Comparison of ENCODE assay signal across 19 cellular contexts in genomic region chr19:18662972-18663732, GRCh38. TPM values are rescaled to one million over a fixed set of nuclear protein-coding genes. Genes with fewer than 3 reads are reported as not detected.
DNase-seq lines count a peak whose midpoint lies in the region; ATAC-seq and TF ChIP-seq lines count a peak whose summit lies in the region.
"Had no signal": no experiment of that assay in that cellular context is flagged by ENCODE, and none has a peak within 500 bp of the region (broad histone marks: within the 10 kb centered on the region; RNA-seq: fewer than 3 reads in every experiment).

No MANE protein-coding gene starts in this region.

- H3K18ac ChIP-seq in trophoblast cell (ENCODE audit: low read length), result no peak overlapping the region

- H3K36me3 ChIP-seq in BLaER1 (peaks cover 11% of the 10 kb centered on the region), MG63 (peaks cover 4% of the 10 kb centered on the region), endodermal cell (ENCODE audit: control insufficient read depth, insufficient read depth, low read length) (no peaks in the 10 kb centered on the region), trophoblast cell (ENCODE audit: control insufficient read depth in 1 of 2, insufficient read depth in 2 of 2, low read length in 2 of 2) (peaks cover 3 to 5% of the 10 kb centered on the region in 2 experiments)

- H3K4me1 ChIP-seq in BLaER1, result peaks cover 100% of the 10 kb centered on the region
- H3K4me1 ChIP-seq in endodermal cell (ENCODE audit: control insufficient read depth, insufficient read depth, low read length), result no peaks in the 10 kb centered on the region
- peaks cover 16 to 19% of the 10 kb centered on the region in 2 experiments for H3K4me1 ChIP-seq in trophoblast cell (ENCODE audit: control insufficient read depth in 1 of 2, insufficient read depth in 2 of 2, low read length in 2 of 2)

- H3K4me3 Mint-ChIP-seq in endodermal cell, result no peak overlapping the region
- H3K4me3 Mint-ChIP-seq: dendritic cell treated with granulocyte-macrophage colony-stimulating factor and Interleukin-4, amounts not matched to agents 40 ng/mL and 50 ng/mL, for 4 days; memory B cell had no signal

- WGBS in endodermal cell (ENCODE audit: insufficient coverage in 1 of 2, insufficient read length in 1 of 2), 2 experiments, result 86% methylated on average over 10 to 15 of the region's 15 CpGs
- no CpG with 5 or more reads among the region's 15 CpGs for WGBS in trophoblast cell (ENCODE audit: extremely low coverage, insufficient coverage, insufficient read length)

- H3K4me2 ChIP-seq in BLaER1 (peak overlapping the region; percentile 89), trophoblast cell (ENCODE audit: low read length) (no peak overlapping the region)

- H3K36me3 Mint-ChIP-seq in endodermal cell (ENCODE audit: low read depth), result peaks cover 6% of the 10 kb centered on the region
- H3K36me3 Mint-ChIP-seq: memory B cell had no signal

- H2BK120ac ChIP-seq in trophoblast cell (ENCODE audit: insufficient read depth, low read length, poor library complexity), result no peak overlapping the region

- no peaks in the 10 kb centered on the region for H3K79me2 ChIP-seq in trophoblast cell (ENCODE audit: control insufficient read depth, insufficient read depth, low read length, poor library complexity)

- TF ChIP-seq CTCF in endodermal cell (conservative IDR thresholded peaks at IDR 0.05), result no peak

- peaks cover 5% of the 10 kb centered on the region for H3K4me1 Mint-ChIP-seq in endodermal cell

- H3K9me3 ChIP-seq in BLaER1 (no peaks in the 10 kb centered on the region), MG63 (no peaks in the 10 kb centered on the region), endodermal cell (ENCODE audit: control insufficient read depth, low read length) (no peaks in the 10 kb centered on the region), trophoblast cell (ENCODE audit: insufficient read depth, low read depth, low read length) (peaks cover 6% of the 10 kb centered on the region)
- H3K9me3 ChIP-seq: heart right ventricle had no signal

- H3K27ac ChIP-seq in BLaER1 (no peak overlapping the region), endodermal cell (ENCODE audit: low read depth, low read length) (peak overlapping the region; percentile 12), trophoblast cell (ENCODE audit: low read depth, low read length) (no peak overlapping the region)
- H3K27ac ChIP-seq: heart right ventricle had no signal

- no peak overlapping the region for H3K4ac ChIP-seq in trophoblast cell (ENCODE audit: low read depth, low read length)

- no peak overlapping the region for H3K23ac ChIP-seq in trophoblast cell (ENCODE audit: low read length)

- H4K8ac ChIP-seq in trophoblast cell (ENCODE audit: low read depth, low read length), result no peak overlapping the region

- H2AFZ ChIP-seq in trophoblast cell (ENCODE audit: insufficient read depth, low read length, poor library complexity), result no peak overlapping the region

- peak overlapping the region; percentile 49 for H4K91ac ChIP-seq in trophoblast cell (ENCODE audit: low read depth, low read length)

- H4K20me1 ChIP-seq in BLaER1, result peaks cover 97% of the 10 kb centered on the region

- H3K4me3 ChIP-seq in BLaER1, result no peak overlapping the region
- no peak overlapping the region for H3K4me3 ChIP-seq in MG63
- no peak overlapping the region for H3K4me3 ChIP-seq in endodermal cell (ENCODE audit: low read length)
- H3K4me3 ChIP-seq in trophoblast cell (ENCODE audit: low read depth, low read length), result no peak overlapping the region
- H3K4me3 ChIP-seq: heart right ventricle had no signal

- no peak overlapping the region for H3K9ac ChIP-seq in BLaER1
- H3K9ac ChIP-seq in endodermal cell (ENCODE audit: extremely low read depth, low read length, poor library complexity, severe bottlenecking), result no peak overlapping the region
- H3K9ac ChIP-seq in trophoblast cell (ENCODE audit: low read length), result no peak overlapping the region

- peak; percentile 70 for DNase-seq in MG63
- peak; percentile 58 for DNase-seq in endodermal cell
- DNase-seq in trophoblast cell, result peak in 1 of 2 donors; percentile 37
- no peak for DNase-seq in NCI-H187 treated with DMSO at 0.1 percent for 48 hours (lab: John Stamatoyannopoulos, UW)
- DNase-seq: ACHN; activated gamma-delta T cell treated with Interleukin-2 at 50 U/mL for 16 hours; erythroblast; GOT3; heart right ventricle; NCI-H446 treated with DMSO at 0.1 percent for 48 hours; Right ventricle myocardium superior; stimulated activated CD4-positive, alpha-beta T cell treated with anti-CD3 and anti-CD28 coated beads, Interleukin-4, amount 100 ng/mL, for 24 hours had no signal

- H3K27ac Mint-ChIP-seq in endodermal cell, result peak overlapping the region; percentile 72
- H3K27ac Mint-ChIP-seq: dendritic cell treated with granulocyte-macrophage colony-stimulating factor and Interleukin-4, amounts not matched to agents 40 ng/mL and 50 ng/mL, for 4 days; memory B cell had no signal

- ATAC-seq in HG02938 (IDR thresholded peaks at IDR 0.05; ENCODE audit: unreplicated experiment), result no peak
- no peak for ATAC-seq in GM18868 (IDR thresholded peaks at IDR 0.05; ENCODE audit: unreplicated experiment)
- no peak for ATAC-seq in GM19452 (IDR thresholded peaks at IDR 0.05; ENCODE audit: unreplicated experiment)
- ATAC-seq: heart right ventricle had no signal

- H2BK12ac ChIP-seq in trophoblast cell (ENCODE audit: low read length), result no peak overlapping the region

- H3K27me3 Mint-ChIP-seq in endodermal cell (ENCODE audit: insufficient read depth), result no peaks in the 10 kb centered on the region
- H3K27me3 Mint-ChIP-seq: memory B cell had no signal

- H2AK5ac ChIP-seq in trophoblast cell (ENCODE audit: low read length), result no peak overlapping the region

- H3K79me1 ChIP-seq in trophoblast cell (ENCODE audit: low read length), result no peaks in the 10 kb centered on the region

- H3K14ac ChIP-seq in trophoblast cell (ENCODE audit: low read length), result peak overlapping the region; percentile 23

- H2BK5ac ChIP-seq in trophoblast cell (ENCODE audit: low read depth, low read length, poor library complexity), result no peak overlapping the region

- no peak overlapping the region for H4K12ac ChIP-seq in trophoblast cell (ENCODE audit: low read depth, low read length)

- no peaks in the 10 kb centered on the region for H3K9me3 Mint-ChIP-seq in endodermal cell
- H3K9me3 Mint-ChIP-seq: dendritic cell treated with granulocyte-macrophage colony-stimulating factor and Interleukin-4, amounts not matched to agents 40 ng/mL and 50 ng/mL, for 4 days; memory B cell had no signal

- H3K27me3 ChIP-seq in BLaER1 (no peaks in the 10 kb centered on the region), MG63 (no peaks in the 10 kb centered on the region), endodermal cell (ENCODE audit: control insufficient read depth, insufficient read depth, low read length, poor library complexity, severe bottlenecking) (no peaks in the 10 kb centered on the region), trophoblast cell (ENCODE audit: insufficient read depth, low read length) (no peaks in the 10 kb centered on the region)
- H3K27me3 ChIP-seq: heart right ventricle had no signal

RNA-seq across cellular contexts. Expression of gene CRTC1, which starts 20.3 kb away (rescaled TPM):
- total RNA-seq in MG63 (2014; rRNA removed; shearing (Covaris generic); ENCODE audit: low replicate concordance), result 2.4 and 3.6 TPM in 2 replicates
- total RNA-seq in endodermal cell, result 10 to 100 TPM; 26.6 to 29.7 TPM
- polyA plus RNA-seq in endodermal cell (2013, experiment 1 of 2), result 20.4 TPM
- 17.5 TPM for polyA plus RNA-seq in endodermal cell (2013, experiment 2 of 2)
- polyA plus RNA-seq in trophoblast cell (2013), result 10.0 and 10.2 TPM in 2 replicates

RNA-seq across cellular contexts. Expression of gene KLHL26, which starts 26.3 kb away (rescaled TPM):
- total RNA-seq in MG63 (2014; rRNA removed; shearing (Covaris generic); ENCODE audit: low replicate concordance), result 1.9 and 8.6 TPM in 2 replicates
- total RNA-seq in endodermal cell, result 10 to 100 TPM in 1 of 2 donors, 1 to 10 TPM in 1; 9.4 to 11.2 TPM
- 5.7 TPM for polyA plus RNA-seq in endodermal cell (2013, experiment 1 of 2)
- polyA plus RNA-seq in endodermal cell (2013, experiment 2 of 2), result 5.3 TPM
- 1.8 and 2.1 TPM in 2 replicates for polyA plus RNA-seq in trophoblast cell (2013)

RNA-seq across cellular contexts. Expression of gene TMEM59L, which starts 50.5 kb away (rescaled TPM):
- 0.36 TPM in 1 of 2 replicates, not detected in the other for total RNA-seq in MG63 (2014; rRNA removed; shearing (Covaris generic); ENCODE audit: low replicate concordance)
- total RNA-seq in endodermal cell, result 1 to 10 TPM; 5.0 to 7.2 TPM
- polyA plus RNA-seq in endodermal cell (2013, experiment 1 of 2), result 14.1 TPM
- polyA plus RNA-seq in endodermal cell (2013, experiment 2 of 2), result 12.5 TPM
- polyA plus RNA-seq in trophoblast cell (2013), result 0.50 and 0.56 TPM in 2 replicates
- polyA plus RNA-seq: keratinocyte had no signal

RNA-seq across cellular contexts. Expression of gene CRLF1, which starts 56.6 kb away (rescaled TPM):
- total RNA-seq in MG63 (2014; rRNA removed; shearing (Covaris generic); ENCODE audit: low replicate concordance), result 6.6 and 16.9 TPM in 2 replicates
- total RNA-seq in endodermal cell, result 10 to 100 TPM; 10.4 to 10.5 TPM
- polyA plus RNA-seq in endodermal cell (2013, experiment 1 of 2), result 9.9 TPM
- polyA plus RNA-seq in endodermal cell (2013, experiment 2 of 2), result 11.0 TPM
- polyA plus RNA-seq in trophoblast cell (2013), result 1.5 and 2.6 TPM in 2 replicates
